1 cellular context compared by ENCODE assay signal in the genomic region with DNA sequence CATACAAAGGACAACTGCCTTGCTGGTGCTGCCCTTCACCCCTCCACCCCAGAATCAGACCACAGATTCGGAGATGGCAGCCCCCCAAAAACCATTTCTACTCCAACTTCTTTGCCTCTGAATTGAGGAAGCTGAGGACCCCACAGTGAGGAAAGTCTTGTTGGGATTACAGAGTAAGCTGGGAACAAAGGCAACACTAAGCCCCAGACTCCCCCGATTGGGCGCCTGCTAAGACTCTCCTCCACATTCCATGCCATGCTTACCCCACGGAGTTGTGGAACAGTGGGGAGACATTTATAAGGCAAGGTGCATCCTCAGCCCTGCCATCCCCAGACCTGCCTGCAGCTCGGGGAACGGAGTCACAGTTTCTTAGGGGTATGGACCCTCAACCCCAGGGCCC.
TF ChIP-seq lines count a peak whose summit lies in the region.

No MANE protein-coding gene starts in this region.

TF ChIP-seq in HepG2, 621 proteins besides CTCF, POLR2A, EP300 and RAD21:
- TF ChIP-seq GFI1 (CRISPR knock-in tag; IDR thresholded peaks at IDR 0.05; ENCODE audit: borderline replicate concordance) = no peak
- no peak for TF ChIP-seq BCL6 (CRISPR knock-in tag; IDR thresholded peaks at IDR 0.05)
- TF ChIP-seq ZNF605 (CRISPR knock-in tag; IDR thresholded peaks at IDR 0.05) = no peak
- no peak for TF ChIP-seq SOX6 (IDR thresholded peaks at IDR 0.05)
- no peak for TF ChIP-seq SOX6 (CRISPR knock-in tag; IDR thresholded peaks at IDR 0.05)
- no peak for TF ChIP-seq ZNF414 (CRISPR knock-in tag; IDR thresholded peaks at IDR 0.05)
- no peak for TF ChIP-seq ZNF781 (CRISPR knock-in tag; IDR thresholded peaks at IDR 0.05; ENCODE audit: borderline replicate concordance, not compliant biosample characterization)
- no peak for TF ChIP-seq KLF6 (CRISPR knock-in tag; IDR thresholded peaks at IDR 0.05)
- no peak for TF ChIP-seq FOSL2 (CRISPR knock-in tag; IDR thresholded peaks at IDR 0.05)
- no peak for TF ChIP-seq ZNF646 (CRISPR knock-in tag; IDR thresholded peaks at IDR 0.05)
- TF ChIP-seq ZFAT (CRISPR knock-in tag; conservative IDR thresholded peaks at IDR 0.05) = no peak
- TF ChIP-seq MEIS1 (CRISPR knock-in tag; IDR thresholded peaks at IDR 0.05; ENCODE audit: borderline replicate concordance) = no peak
- no peak for TF ChIP-seq ZNF644 (CRISPR knock-in tag; IDR thresholded peaks at IDR 0.05; ENCODE audit: low read depth)
